ENCODE assay signal across 1 cellular context in genomic region chr3:112793311-112794081, GRCh38.
TF ChIP-seq lines count a peak whose summit lies in the region.

No MANE protein-coding gene starts in this region.

TF ChIP-seq in HepG2, 621 proteins besides CTCF, POLR2A, EP300 and RAD21 (continued from another document):
- TF ChIP-seq NKX3-1 (CRISPR knock-in tag; IDR thresholded peaks at IDR 0.05) (no peak), E2F5 (CRISPR knock-in tag; conservative IDR thresholded peaks at IDR 0.05) (no peak), CEBPB (IDR thresholded peaks at IDR 0.05; ENCODE audit: borderline replicate concordance, low read depth, low read length) (no peak), ZNF224 (CRISPR knock-in tag; IDR thresholded peaks at IDR 0.05) (no peak), ARHGAP35 (CRISPR knock-in tag; IDR thresholded peaks at IDR 0.05; ENCODE audit: borderline replicate concordance) (no peak), THAP11 (CRISPR knock-in tag; IDR thresholded peaks at IDR 0.05) (no peak), STAT5B (CRISPR knock-in tag; IDR thresholded peaks at IDR 0.05) (no peak), PCBP2 (optimal IDR thresholded peaks at IDR 0.05; ENCODE audit: low read depth, low read length, poor library complexity, severe bottlenecking) (no peak)
